15 cellular contexts compared by ENCODE assay signal in genomic region chr3:71047616-71048531, GRCh38.
DNase-seq lines count a peak whose midpoint lies in the region; ATAC-seq and TF ChIP-seq lines count a peak whose summit lies in the region.
"Had no signal": no experiment of that assay in that cellular context is flagged by ENCODE, and none has a peak within 500 bp of the region (broad histone marks: within the 10 kb centered on the region; RNA-seq: fewer than 3 reads in every experiment).

No MANE protein-coding gene starts in this region.

- H3K9me3 Mint-ChIP-seq in nephron progenitor cell: no peaks in the 10 kb centered on the region
- H3K9me3 Mint-ChIP-seq: central memory CD8-positive, alpha-beta T cell; T-helper 1 cell treated with Interleukin-12 subunit alpha and Interleukin-12 subunit beta and Interleukin-4 antibody, amounts not matched to agents 30 μg/mL and 1 μg/mL, for 36 hours had no signal

- H3K4me1 Mint-ChIP-seq in nephron progenitor cell: no peaks in the 10 kb centered on the region

- H3K4me3 ChIP-seq in right atrium auricular region: no peak overlapping the region
- no peak overlapping the region for H3K4me3 ChIP-seq in vagina
- H3K4me3 ChIP-seq: lung had no signal

- no peaks in the 10 kb centered on the region for H3K27me3 ChIP-seq in right atrium auricular region
- H3K27me3 ChIP-seq in vagina: no peaks in the 10 kb centered on the region
- H3K27me3 ChIP-seq: BE2C had no signal

- H3K9me3 ChIP-seq in right atrium auricular region: no peaks in the 10 kb centered on the region
- H3K9me3 ChIP-seq in vagina: no peaks in the 10 kb centered on the region
- H3K9me3 ChIP-seq: BE2C had no signal

- peaks cover 23% of the 10 kb centered on the region for H3K36me3 Mint-ChIP-seq in nephron progenitor cell (ENCODE audit: low read depth)

- H3K4me3 Mint-ChIP-seq in nephron progenitor cell: peak overlapping the region; percentile 43
- H3K4me3 Mint-ChIP-seq: central memory CD8-positive, alpha-beta T cell; T-helper 1 cell treated with Interleukin-12 subunit alpha and Interleukin-12 subunit beta and Interleukin-4 antibody, amounts not matched to agents 30 μg/mL and 1 μg/mL, for 36 hours had no signal

- H3K4me1 ChIP-seq in right atrium auricular region (peaks cover 0 to 62% of the 10 kb centered on the region in 2 donors), vagina (peaks cover 65% of the 10 kb centered on the region)

- no peak for DNase-seq in right atrium auricular region (ENCODE audit: low spot score)
- no peak for DNase-seq in left ventricle myocardium superior
- peak; percentile 55 for DNase-seq in dermis blood vessel endothelial cell
- no peak for DNase-seq in nephron progenitor cell
- no peak for DNase-seq in vagina (ENCODE audit: extremely low spot score in 2 of 2)
- DNase-seq in dedifferentiated amniotic fluid mesenchymal stem cell (ENCODE audit: extremely low spot score): no peak
- no peak for DNase-seq in NCI-H774 (lab: John Stamatoyannopoulos, UW)
- DNase-seq: activated CD8-positive, alpha-beta memory T cell treated with anti-CD3 and anti-CD28 coated beads, Interleukin-2, amount 50 U/mL, for 48 hours; BE2C; GDM1; NCI-H1930 had no signal

- ATAC-seq in left ventricle myocardium superior (no peak), GM19455 (IDR thresholded peaks at IDR 0.05; ENCODE audit: unreplicated experiment) (no peak)

- H3K36me3 ChIP-seq in right atrium auricular region (peaks cover 36% of the 10 kb centered on the region), vagina (peaks cover 0 to 18% of the 10 kb centered on the region in 2 donors)

- H3K27ac ChIP-seq in right atrium auricular region: peak overlapping the region; percentile 11 to 52
- peak overlapping the region; percentile 10 for H3K27ac ChIP-seq in vagina

- H3K27me3 Mint-ChIP-seq in nephron progenitor cell (ENCODE audit: low read depth, poor library complexity): no peaks in the 10 kb centered on the region
- H3K27me3 Mint-ChIP-seq: central memory CD8-positive, alpha-beta T cell had no signal

- intact Hi-C loops in left ventricle myocardium superior (cut with micrococcal nuclease) (no loop called here), vagina (cut with DNase I) (no loop called here)

- no peak for TF ChIP-seq CTCF in right atrium auricular region (IDR thresholded peaks at IDR 0.05)
- no peak for TF ChIP-seq CTCF in nephron progenitor cell (IDR thresholded peaks at IDR 0.05)
- no peak for TF ChIP-seq CTCF in vagina (IDR thresholded peaks at IDR 0.05)

- peak overlapping the region; percentile 58 for H3K27ac Mint-ChIP-seq in nephron progenitor cell
- H3K27ac Mint-ChIP-seq: T-helper 1 cell treated with Interleukin-12 subunit alpha and Interleukin-12 subunit beta and Interleukin-4 antibody, amounts not matched to agents 30 μg/mL and 1 μg/mL, for 36 hours had no signal

- no peak for TF ChIP-seq POLR2A in vagina (IDR thresholded peaks at IDR 0.05)
